ENCODE assay signal across 9 cellular contexts in the genomic region with DNA sequence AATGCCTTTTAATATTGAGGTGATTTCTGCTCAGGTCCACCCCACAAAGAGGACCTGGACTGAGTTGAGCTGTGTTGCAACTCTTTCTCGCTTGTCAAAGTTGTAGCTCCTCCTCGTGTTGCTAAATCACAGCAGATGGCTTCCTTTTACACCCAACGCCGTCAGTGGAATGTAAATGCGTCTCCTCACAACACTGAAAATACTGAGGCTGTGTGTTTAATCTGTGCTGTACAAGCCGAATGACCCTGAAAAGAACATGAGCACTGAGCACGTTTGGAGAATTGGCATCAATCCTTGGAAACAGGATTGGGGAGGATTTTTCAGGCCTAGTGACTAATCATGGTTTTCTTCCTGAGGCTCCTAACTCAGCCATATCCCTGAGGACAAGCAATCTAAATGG.
DNase-seq lines count a peak whose midpoint lies in the region; ATAC-seq and TF ChIP-seq lines count a peak whose summit lies in the region.
"Had no signal": no experiment of that assay in that cellular context is flagged by ENCODE, and none has a peak within 500 bp of the region (broad histone marks: within the 10 kb centered on the region; RNA-seq: fewer than 3 reads in every experiment).

No MANE protein-coding gene starts in this region.

- no peaks in the 10 kb centered on the region for H3K79me2 ChIP-seq in GM23248 (ENCODE audit: insufficient read depth)

- WGBS in GM23248 (ENCODE audit: low coverage in 1 of 2, low lambda C conversion rate in 2 of 2, missing lambda C conversion rate in 2 of 2), 2 experiments: 10% methylated on average over 7 of the region's 7 CpGs
- WGBS in right cardiac atrium: 21% methylated on average over 7 of the region's 7 CpGs

- 0 out of 2 replicates have a peak, but pooled peaks cover 6% of the 10 kb centered on the region for H3F3A ChIP-seq in GM23248 (ENCODE audit: insufficient read depth)

- H3K4me3 ChIP-seq in GM23248: no peak overlapping the region
- H3K4me3 ChIP-seq in adipocyte (ENCODE audit: low read length): peak overlapping the region; percentile 40
- H3K4me3 ChIP-seq in right cardiac atrium (ENCODE audit: low read length): no peak overlapping the region
- no peak overlapping the region for H3K4me3 ChIP-seq in gastrocnemius medialis
- no peak overlapping the region for H3K4me3 ChIP-seq in effector memory CD4-positive, alpha-beta T cell (ENCODE audit: insufficient read depth, low read depth, low read length, poor library complexity, severe bottlenecking)

- H3K9me3 ChIP-seq in GM23248 (ENCODE audit: low read depth) (no peaks in the 10 kb centered on the region), adipocyte (ENCODE audit: control insufficient read depth, low read length) (no peaks in the 10 kb centered on the region), right cardiac atrium (ENCODE audit: control insufficient read depth, low read length) (no peaks in the 10 kb centered on the region), gastrocnemius medialis (no peaks in the 10 kb centered on the region)
- H3K9me3 ChIP-seq in effector memory CD4-positive, alpha-beta T cell (ENCODE audit: control insufficient read depth, low read length): no peaks in the 10 kb centered on the region

- no peak for TF ChIP-seq POLR2A in gastrocnemius medialis (IDR thresholded peaks at IDR 0.05)

- DNase-seq in GM23248: peak; percentile 72
- DNase-seq in adipocyte (ENCODE audit: low read depth): peak; percentile 62
- DNase-seq in right cardiac atrium: peak in 2 of 3 donors; percentile 25 to 55
- DNase-seq in gastrocnemius medialis: peak in 1 of 2 donors; percentile 18
- no peak for DNase-seq in effector memory CD4-positive, alpha-beta T cell
- DNase-seq: activated naive CD4-positive, alpha-beta T cell treated with anti-CD3 and anti-CD28 coated beads for 36 hours had no signal

- H3K4me1 ChIP-seq in GM23248 (ENCODE audit: insufficient read depth): peaks cover 12% of the 10 kb centered on the region; the same call in 1 of the 2 replicates
- peaks cover 12% of the 10 kb centered on the region for H3K4me1 ChIP-seq in adipocyte (ENCODE audit: control insufficient read depth, insufficient read depth, low read length)
- H3K4me1 ChIP-seq in right cardiac atrium (ENCODE audit: control insufficient read depth, insufficient read depth, low read length): no peaks in the 10 kb centered on the region
- no peaks in the 10 kb centered on the region for H3K4me1 ChIP-seq in gastrocnemius medialis
- no peaks in the 10 kb centered on the region for H3K4me1 ChIP-seq in effector memory CD4-positive, alpha-beta T cell (ENCODE audit: control insufficient read depth, insufficient read depth, low read length, poor library complexity, severe bottlenecking)

- in situ Hi-C loops in GM23248 (cut with MboI) (no loop called here), gastrocnemius medialis (cut with MboI; ENCODE audit: low sequenced_read_pairs in 4 of 4) (no loop called here)

- H3K9ac ChIP-seq in GM23248 (0 out of 2 replicates have a peak overlapping the region, but pooled peaks have one; percentile 5), adipocyte (ENCODE audit: low read length) (peak overlapping the region; percentile 22)

- TF ChIP-seq CTCF in gastrocnemius medialis (IDR thresholded peaks at IDR 0.05 in 4 of 5, conservative IDR thresholded peaks at IDR 0.05 in 1 of 5): no peak

- H3K36me3 ChIP-seq in GM23248 (ENCODE audit: low read depth): no peaks in the 10 kb centered on the region
- H3K36me3 ChIP-seq in adipocyte (ENCODE audit: control insufficient read depth, insufficient read depth, low read length, severe bottlenecking): no peaks in the 10 kb centered on the region
- H3K36me3 ChIP-seq in gastrocnemius medialis: no peaks in the 10 kb centered on the region
- H3K36me3 ChIP-seq in effector memory CD4-positive, alpha-beta T cell (ENCODE audit: control insufficient read depth, insufficient read depth, low read length): no peaks in the 10 kb centered on the region

- peak overlapping the region; percentile 53 for H2AFZ ChIP-seq in GM23248

- H3K27ac ChIP-seq in GM23248 (peak overlapping the region; percentile 40), right cardiac atrium (ENCODE audit: low read length) (no peak overlapping the region), gastrocnemius medialis (peak overlapping the region in 2 of 4 donors; percentile 7 to 35)
- no peak overlapping the region for H3K27ac ChIP-seq in effector memory CD4-positive, alpha-beta T cell (ENCODE audit: insufficient read depth, low read length, poor library complexity, severe bottlenecking)

- ATAC-seq in right cardiac atrium: peak; percentile 94 to 97
- ATAC-seq in gastrocnemius medialis: peak; percentile 26 to 90
- ATAC-seq in GM19395 (IDR thresholded peaks at IDR 0.05; ENCODE audit: unreplicated experiment): no peak
- ATAC-seq in GM18909 (IDR thresholded peaks at IDR 0.05; ENCODE audit: poor library complexity, unreplicated experiment): no peak
- ATAC-seq in HG02870 (IDR thresholded peaks at IDR 0.05; ENCODE audit: unreplicated experiment): no peak

- H3K9me2 ChIP-seq in GM23248 (ENCODE audit: insufficient read depth): no peaks in the 10 kb centered on the region

- H3K27me3 ChIP-seq in GM23248 (replicated peaks; ENCODE audit: insufficient read depth): no peaks in the 10 kb centered on the region
- no peaks in the 10 kb centered on the region for H3K27me3 ChIP-seq in adipocyte (replicated peaks; ENCODE audit: control insufficient read depth, insufficient read depth, low read length)
- H3K27me3 ChIP-seq in right cardiac atrium (ENCODE audit: control insufficient read depth, insufficient read depth): no peaks in the 10 kb centered on the region
- no peaks in the 10 kb centered on the region for H3K27me3 ChIP-seq in gastrocnemius medialis
- H3K27me3 ChIP-seq in effector memory CD4-positive, alpha-beta T cell (replicated peaks; ENCODE audit: control insufficient read depth, insufficient read depth, low read length, poor library complexity, severe bottlenecking): no peaks in the 10 kb centered on the region

- no peaks in the 10 kb centered on the region for H4K20me1 ChIP-seq in GM23248 (ENCODE audit: insufficient read depth)

- H3K4me2 ChIP-seq in GM23248 (ENCODE audit: unreplicated experiment): peak overlapping the region; percentile 24

- intact Hi-C loops in right cardiac atrium (cut with DNase I): no loop called here
- intact Hi-C loops in gastrocnemius medialis (cut with DNase I; ENCODE audit: low total_unique reads): no loop called here

Comparison
In these comparisons a context has a peak if more than half of its experiments do, and no peak if none do; other contexts are left out.
1. DNase-seq: peak in GM23248 (single experiment), adipocyte (single experiment) and right cardiac atrium (2 of 3); none in effector memory CD4-positive, alpha-beta T cell (0 of 3).
2. ATAC-seq: peak in right cardiac atrium (2 of 2) and gastrocnemius medialis (2 of 2); none in GM19395 (single experiment), GM18909 (single experiment) and HG02870 (single experiment).